In genomic region chr17:47894498-47895253, GRCh38 we compare ENCODE assay signal across 9 cellular contexts. TPM values are rescaled to one million over a fixed set of nuclear protein-coding genes. Genes with fewer than 3 reads are reported as not detected.
DNase-seq lines count a peak whose midpoint lies in the region; ATAC-seq, FAIRE-seq and TF ChIP-seq lines count a peak whose summit lies in the region.
"Had no signal": no experiment of that assay in that cellular context is flagged by ENCODE, and none has a peak within 500 bp of the region (broad histone marks: within the 10 kb centered on the region; RNA-seq: fewer than 3 reads in every experiment).

No MANE protein-coding gene starts in this region.

- POLR2A ChIA-PET in CD8-positive, alpha-beta T cell (lab: Charles Lee) = interaction anchor here (0.8 to 2.5 kb wide), 20 partner anchors 9 to 246 kb away, joined by 3 to 32 read pairs (median 6); partner anchors contain the start of genes CDK5RAP3, LRRC46, MRPL10 and OSBPL7
- POLR2A ChIA-PET in PC-9 (lab: Charles Lee; ENCODE audit: unreplicated experiment) = interaction anchor here (0.5 to 1.1 kb wide), 8 partner anchors 10 to 213 kb away, joined by 3 to 25 read pairs (median 6); partner anchors contain the start of genes PRR15L, SCRN2 and SNX11

- peaks cover under 1% of the 10 kb centered on the region for H3K36me3 ChIP-seq in CD8-positive, alpha-beta T cell (ENCODE audit: insufficient read depth, low read length)
- H3K36me3 ChIP-seq in PC-9 (ENCODE audit: low read depth) (no peaks in the 10 kb centered on the region; the same call in 1 of the 2 replicates), neutrophil (peaks cover 2% of the 10 kb centered on the region)

- peaks cover 51% of the 10 kb centered on the region for H3K4me1 Mint-ChIP-seq in CD8-positive, alpha-beta T cell (ENCODE audit: low read depth)

- H3K9me3 Mint-ChIP-seq in CD8-positive, alpha-beta T cell = no peaks in the 10 kb centered on the region

- no peak for FAIRE-seq in HTR-8/SVneo (lab: Jason Lieb, UNC)

- peak overlapping the region; percentile 76 for H3K27ac ChIP-seq in CD8-positive, alpha-beta T cell (ENCODE audit: low read depth, low read length)
- H3K27ac ChIP-seq in PC-9 (peak overlapping the region; percentile 74), neutrophil (peak overlapping the region; percentile 98)

- H3K36me3 Mint-ChIP-seq in CD8-positive, alpha-beta T cell = peaks cover 26% of the 10 kb centered on the region

- no peaks in the 10 kb centered on the region for H4K20me1 ChIP-seq in PC-9 (ENCODE audit: insufficient read depth)

- peak overlapping the region; percentile 91 for H3K4me3 ChIP-seq in CD8-positive, alpha-beta T cell (ENCODE audit: low read depth, low read length)
- H3K4me3 ChIP-seq in PC-9 = peak overlapping the region; percentile 87
- H3K4me3 ChIP-seq in epithelial cell of esophagus (ENCODE audit: low read length) = peak overlapping the region; percentile 86
- peak overlapping the region; percentile 71 to 94 for H3K4me3 ChIP-seq in neutrophil (ENCODE audit: low read depth in 1 of 2, low read length in 1 of 2)

- no peak for TF ChIP-seq CTCF in CD8-positive, alpha-beta T cell (IDR thresholded peaks at IDR 0.05)
- TF ChIP-seq CTCF in PC-9 (conservative IDR thresholded peaks at IDR 0.05) (no peak), epithelial cell of esophagus (IDR thresholded peaks at IDR 0.05; ENCODE audit: insufficient read depth, low read depth, low read length, missing control alignments) (peak; percentile 16), neutrophil (IDR thresholded peaks at IDR 0.05) (no peak)

- no TSS peak for BruUV-seq in PC-9 (replicated peaks; lab: Mats Ljungman, UMichigan)

- intact Hi-C loops in CD8-positive, alpha-beta T cell (cut with DNase I, micrococcal nuclease) = loop anchor here (1.0 to 5.0 kb wide), 4 partner anchors 53 to 1013 kb away; partner anchors contain the start of genes SCRN2 (in 1 of the 2) and UBE2Z (in 1 of the 2)
- intact Hi-C loops in PC-9 (cut with micrococcal nuclease; ENCODE audit: unreplicated experiment) = loop anchor here (1.0 kb wide), 2 partner anchors 124 to 129 kb away; no protein-coding TSS in a partner anchor

- CTCF ChIA-PET in CD8-positive, alpha-beta T cell (lab: Charles Lee) = interaction anchor here (0.8 to 18.1 kb wide), 7 partner anchors 9 to 78 kb away, joined by 3 to 583 read pairs (median 3); partner anchors contain the start of genes CDK5RAP3, PNPO, SCRN2 and SP6
- CTCF ChIA-PET in PC-9 (lab: Charles Lee) = interaction anchor here (0.6 to 1.7 kb wide), 7 partner anchors 35 to 154 kb away, joined by 3 to 7 read pairs (median 5); partner anchors contain the start of gene CDK5RAP3

- H3K9me2 ChIP-seq in PC-9 (ENCODE audit: insufficient read depth) = no peaks in the 10 kb centered on the region

- peaks cover 43% of the 10 kb centered on the region for H3K79me2 ChIP-seq in PC-9 (ENCODE audit: low read depth)

- peak overlapping the region; percentile 99 for H3K4me3 Mint-ChIP-seq in CD8-positive, alpha-beta T cell

- DNase-seq in CD8-positive, alpha-beta T cell = no peak
- DNase-seq in PC-9 = no peak
- no peak for DNase-seq in epithelial cell of esophagus (ENCODE audit: low read depth)
- DNase-seq in HTR-8/SVneo (ENCODE audit: insufficient read length, low spot score) = no peak
- no peak for DNase-seq in NK-92 treated with Interleukin-12 subunit alpha and Interleukin-12 subunit beta, amount 100 ng/mL, for 24 hours (lab: John Stamatoyannopoulos, UW)
- no peak for DNase-seq in GM19240 (ENCODE audit: insufficient read length, low spot score)

- peak overlapping the region; percentile 80 for H2AFZ ChIP-seq in PC-9

- H3K4me1 ChIP-seq in CD8-positive, alpha-beta T cell (ENCODE audit: insufficient read depth, low read length) = peaks cover 28% of the 10 kb centered on the region
- peaks cover 33% of the 10 kb centered on the region for H3K4me1 ChIP-seq in PC-9 (replicated peaks; ENCODE audit: insufficient read depth)
- peaks cover 44% of the 10 kb centered on the region in 2 experiments for H3K4me1 ChIP-seq in neutrophil (ENCODE audit: control insufficient read depth in 1 of 2, insufficient read depth in 1 of 2, low read depth in 1 of 2, low read length in 1 of 2)

- peak overlapping the region; percentile 100 for H3K27ac Mint-ChIP-seq in CD8-positive, alpha-beta T cell

- no peaks in the 10 kb centered on the region for H3K9me3 ChIP-seq in CD8-positive, alpha-beta T cell (ENCODE audit: low read length)
- H3K9me3 ChIP-seq in PC-9 (ENCODE audit: insufficient read depth, low read depth) (no peaks in the 10 kb centered on the region), neutrophil (no peaks in the 10 kb centered on the region)

- peaks cover 30% of the 10 kb centered on the region for H3F3A ChIP-seq in PC-9 (ENCODE audit: insufficient read depth, low read depth)

- ATAC-seq in CD8-positive, alpha-beta T cell = no peak
- no peak for ATAC-seq in esophagus mucosa

- peak overlapping the region; percentile 82 for H3K4me2 ChIP-seq in PC-9

- H3K27me3 ChIP-seq in CD8-positive, alpha-beta T cell (ENCODE audit: insufficient read depth, low read length) = no peaks in the 10 kb centered on the region
- H3K27me3 ChIP-seq in PC-9 (ENCODE audit: insufficient read depth, low read depth) (no peaks in the 10 kb centered on the region), neutrophil (no peaks in the 10 kb centered on the region)

- H3K27me3 Mint-ChIP-seq in CD8-positive, alpha-beta T cell (ENCODE audit: low read depth) = no peaks in the 10 kb centered on the region

RNA-seq across cellular contexts. Expression of gene SP2, which starts 1.4 kb away (rescaled TPM):
- total RNA-seq in CD8-positive, alpha-beta T cell = 10 to 100 TPM; 24.5 to 26.0 TPM
- total RNA-seq in PC-9 (2021) (13.5 and 18.0 TPM in 2 replicates), esophagus mucosa (12.7 TPM)

RNA-seq across cellular contexts. Expression of gene SP6, which starts 43.7 kb away (rescaled TPM):
- total RNA-seq in CD8-positive, alpha-beta T cell = under 1 TPM; 0.22 to 0.38 TPM
- total RNA-seq in PC-9 (2021) (13.3 and 14.9 TPM in 2 replicates), esophagus mucosa (5.9 TPM)
- total RNA-seq: T-helper 2 cell treated with Interferon-gamma antibody and Interleukin-4, amounts not matched to agents 100 ng/mL and 5 ng/mL, for 36 hours had no signal

RNA-seq across cellular contexts. Expression of gene PNPO, which starts 46.7 kb away (rescaled TPM):
- total RNA-seq in CD8-positive, alpha-beta T cell = 1 to 10 TPM; 5.7 to 5.8 TPM
- 40.2 and 44.1 TPM in 2 replicates for total RNA-seq in PC-9 (2021)
- total RNA-seq in esophagus mucosa = 33.3 TPM

RNA-seq across cellular contexts. Expression of gene SCRN2, which starts 53.6 kb away (rescaled TPM):
- 10 to 100 TPM; 17.6 to 19.8 TPM for total RNA-seq in CD8-positive, alpha-beta T cell
- total RNA-seq in PC-9 (2021) = 31.7 and 43.9 TPM in 2 replicates
- total RNA-seq in esophagus mucosa = 21.2 TPM
